ENCODE assay signal across 8 cellular contexts in the genomic region with DNA sequence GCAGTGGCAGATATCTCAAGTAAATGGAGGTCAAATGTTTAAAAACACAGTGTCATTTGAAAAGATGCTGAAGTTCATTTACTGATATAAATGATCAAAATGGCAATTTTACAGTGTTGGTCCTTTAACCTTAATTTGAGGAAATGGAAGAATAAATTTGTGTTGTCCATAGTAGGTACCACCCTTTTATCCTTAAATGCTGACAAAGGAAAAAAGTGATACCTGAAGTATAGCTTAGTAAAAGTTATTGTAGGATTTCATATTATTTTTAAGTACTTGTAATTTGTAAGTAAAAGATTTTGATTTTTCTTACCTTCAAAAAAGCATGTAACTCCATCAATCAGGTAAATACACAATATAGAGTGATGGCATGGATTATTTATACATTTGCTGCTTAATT.
"Had no signal": no experiment of that assay in that cellular context is flagged by ENCODE, and none has a peak within 500 bp of the region (broad histone marks: within the 10 kb centered on the region; RNA-seq: fewer than 3 reads in every experiment).

No MANE protein-coding gene starts in this region.

- ATAC-seq: GM12878 had no signal

- DNase-seq: GDM1, GF-D8 had no signal

- FAIRE-seq: G401.6, GM12878, GM12891, GM12892, GM18507, GM19239 had no signal

- H3K4me3 ChIP-seq: GM12878 had no signal
